ENCODE assay signal across 10 cellular contexts in genomic region chr5:164672931-164673694, GRCh38.
A peak's percentile ranks its signal among the peaks of the same experiment; 100 is the strongest.
DNase-seq lines count a peak whose midpoint lies in the region; ATAC-seq, FAIRE-seq and TF ChIP-seq lines count a peak whose summit lies in the region.
"Had no signal": no experiment of that assay in that cellular context is flagged by ENCODE, and none has a peak within 500 bp of the region (broad histone marks: within the 10 kb centered on the region; RNA-seq: fewer than 3 reads in every experiment).

No MANE protein-coding gene starts in this region.

- H3K4me1 ChIP-seq in neural progenitor cell (no peaks in the 10 kb centered on the region), left ventricle myocardium inferior (no peaks in the 10 kb centered on the region)

- H3K9me3 ChIP-seq in neural progenitor cell (ENCODE audit: low read depth) (no peaks in the 10 kb centered on the region), left ventricle myocardium inferior (replicated peaks) (peaks cover 9% of the 10 kb centered on the region)

- no peak overlapping the region for H3K4me2 ChIP-seq in neural progenitor cell

- peak; percentile 56 for FAIRE-seq in TTC549 (lab: Jason Lieb, UNC)

- no peaks in the 10 kb centered on the region for H3F3A ChIP-seq in neural progenitor cell (ENCODE audit: low read depth)

- TF ChIP-seq CTCF in neural progenitor cell (IDR thresholded peaks at IDR 0.05) (peak; percentile 38), left ventricle myocardium inferior (IDR thresholded peaks at IDR 0.05; ENCODE audit: borderline replicate concordance) (no peak)

- no peaks in the 10 kb centered on the region for H4K20me1 ChIP-seq in neural progenitor cell (ENCODE audit: low read depth)

- intact Hi-C loops in activated CD4-positive, alpha-beta memory T cell treated with anti-CD3 and anti-CD28 coated beads for 36 hours (cut with micrococcal nuclease), result no loop called here
- intact Hi-C loops in left ventricle myocardium inferior (cut with micrococcal nuclease), result no loop called here

- H3K36me3 ChIP-seq in neural progenitor cell (no peaks in the 10 kb centered on the region), left ventricle myocardium inferior (no peaks in the 10 kb centered on the region)

- no peaks in the 10 kb centered on the region for H3K27me3 ChIP-seq in neural progenitor cell
- no peaks in the 10 kb centered on the region for H3K27me3 ChIP-seq in left ventricle myocardium inferior (ENCODE audit: low read depth)

- DNase-seq in neural progenitor cell (ENCODE audit: low spot score) (no peak), left ventricle myocardium inferior (no peak)
- DNase-seq in activated CD4-positive, alpha-beta memory T cell treated with anti-CD3 and anti-CD28 coated beads for 36 hours, result no peak
- no peak for DNase-seq in stimulated activated CD4-positive, alpha-beta T cell treated with anti-CD3 and anti-CD28 coated beads, Interleukin-2, amount 100 ng/mL, for 48 hours
- DNase-seq: NCI-H2081 treated with DMSO at 0.1 percent for 48 hours; stimulated activated CD4-positive, alpha-beta T cell treated with anti-CD3 and anti-CD28 coated beads, Interleukin-4, amount 100 ng/mL, for 4 hours had no signal

- CTCF ChIA-PET in activated CD4-positive, alpha-beta memory T cell treated with anti-CD3 and anti-CD28 coated beads for 36 hours (lab: Charles Lee), result no interaction called here

- H3K27me3 Mint-ChIP-seq in neural progenitor cell (ENCODE audit: insufficient read depth, low read depth), result no peaks in the 10 kb centered on the region
- no peaks in the 10 kb centered on the region for H3K27me3 Mint-ChIP-seq in activated CD4-positive, alpha-beta memory T cell treated with anti-CD3 and anti-CD28 coated beads for 36 hours
- H3K27me3 Mint-ChIP-seq: activated naive CD4-positive, alpha-beta T cell treated with anti-CD3 and anti-CD28 coated beads, Interleukin-2, amount 50 U/mL, for 24 hours had no signal

- H3K4me3 Mint-ChIP-seq in neural progenitor cell, result no peak overlapping the region
- no peak overlapping the region for H3K4me3 Mint-ChIP-seq in activated CD4-positive, alpha-beta memory T cell treated with anti-CD3 and anti-CD28 coated beads for 36 hours
- H3K4me3 Mint-ChIP-seq: activated naive CD4-positive, alpha-beta T cell treated with anti-CD3 and anti-CD28 coated beads, Interleukin-2, amount 50 U/mL, for 24 hours had no signal

- H3K4me1 Mint-ChIP-seq in neural progenitor cell, result peaks cover 3% of the 10 kb centered on the region
- H3K4me1 Mint-ChIP-seq in activated CD4-positive, alpha-beta memory T cell treated with anti-CD3 and anti-CD28 coated beads for 36 hours (ENCODE audit: low read depth), result no peaks in the 10 kb centered on the region
- H3K4me1 Mint-ChIP-seq: activated naive CD4-positive, alpha-beta T cell treated with anti-CD3 and anti-CD28 coated beads, Interleukin-2, amount 50 U/mL, for 24 hours had no signal

- no peak overlapping the region for H3K9ac ChIP-seq in neural progenitor cell

- H2AFZ ChIP-seq in neural progenitor cell (replicated peaks), result no peak overlapping the region

- H3K4me3 ChIP-seq in neural progenitor cell (no peak overlapping the region), left ventricle myocardium inferior (no peak overlapping the region)

- peaks cover 10% of the 10 kb centered on the region for H3K9me3 Mint-ChIP-seq in neural progenitor cell
- H3K9me3 Mint-ChIP-seq in activated CD4-positive, alpha-beta memory T cell treated with anti-CD3 and anti-CD28 coated beads for 36 hours, result no peaks in the 10 kb centered on the region
- H3K9me3 Mint-ChIP-seq: activated naive CD4-positive, alpha-beta T cell treated with anti-CD3 and anti-CD28 coated beads, Interleukin-2, amount 50 U/mL, for 24 hours had no signal

- peak; percentile 60 for ATAC-seq in GM18502 (IDR thresholded peaks at IDR 0.05; ENCODE audit: poor library complexity, unreplicated experiment)
- ATAC-seq in HG03442 (IDR thresholded peaks at IDR 0.05; ENCODE audit: unreplicated experiment), result peak; percentile 75

- POLR2A ChIA-PET in activated CD4-positive, alpha-beta memory T cell treated with anti-CD3 and anti-CD28 coated beads for 36 hours (lab: Charles Lee), result no interaction called here

- H3K27ac Mint-ChIP-seq in neural progenitor cell, result no peak overlapping the region
- no peak overlapping the region for H3K27ac Mint-ChIP-seq in activated CD4-positive, alpha-beta memory T cell treated with anti-CD3 and anti-CD28 coated beads for 36 hours
- H3K27ac Mint-ChIP-seq: activated naive CD4-positive, alpha-beta T cell treated with anti-CD3 and anti-CD28 coated beads, Interleukin-2, amount 50 U/mL, for 24 hours had no signal

- H3K27ac ChIP-seq in neural progenitor cell, result no peak overlapping the region
- no peak overlapping the region for H3K27ac ChIP-seq in left ventricle myocardium inferior (replicated peaks)

- H3K36me3 Mint-ChIP-seq in neural progenitor cell, result no peaks in the 10 kb centered on the region
- H3K36me3 Mint-ChIP-seq in activated CD4-positive, alpha-beta memory T cell treated with anti-CD3 and anti-CD28 coated beads for 36 hours, result no peaks in the 10 kb centered on the region
- H3K36me3 Mint-ChIP-seq: activated naive CD4-positive, alpha-beta T cell treated with anti-CD3 and anti-CD28 coated beads, Interleukin-2, amount 50 U/mL, for 24 hours had no signal

- H3K79me2 ChIP-seq in neural progenitor cell (ENCODE audit: low read depth), result no peaks in the 10 kb centered on the region
